2 cellular contexts compared by ENCODE assay signal in the genomic region with DNA sequence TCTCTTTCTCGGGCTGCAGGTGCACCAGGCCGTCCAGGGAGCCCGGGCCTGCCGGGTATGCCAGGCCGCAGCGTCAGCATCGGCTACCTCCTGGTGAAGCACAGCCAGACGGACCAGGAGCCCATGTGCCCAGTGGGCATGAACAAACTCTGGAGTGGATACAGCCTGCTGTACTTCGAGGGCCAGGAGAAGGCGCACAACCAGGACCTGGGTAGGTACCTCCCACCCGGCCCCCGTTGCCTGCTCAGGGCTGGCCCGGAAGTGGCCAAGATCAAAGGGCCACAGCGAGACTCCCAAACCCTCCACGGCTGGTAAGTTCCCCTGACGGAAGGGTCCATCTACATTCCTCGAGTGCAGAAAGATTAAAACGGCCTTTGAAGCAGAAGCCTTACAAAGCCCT.
TF ChIP-seq lines count a peak whose summit lies in the region.

No MANE protein-coding gene starts in this region.

TF ChIP-seq in HCT116, 20 proteins besides CTCF, POLR2A, EP300 and RAD21:
- TF ChIP-seq, protein P1, sequence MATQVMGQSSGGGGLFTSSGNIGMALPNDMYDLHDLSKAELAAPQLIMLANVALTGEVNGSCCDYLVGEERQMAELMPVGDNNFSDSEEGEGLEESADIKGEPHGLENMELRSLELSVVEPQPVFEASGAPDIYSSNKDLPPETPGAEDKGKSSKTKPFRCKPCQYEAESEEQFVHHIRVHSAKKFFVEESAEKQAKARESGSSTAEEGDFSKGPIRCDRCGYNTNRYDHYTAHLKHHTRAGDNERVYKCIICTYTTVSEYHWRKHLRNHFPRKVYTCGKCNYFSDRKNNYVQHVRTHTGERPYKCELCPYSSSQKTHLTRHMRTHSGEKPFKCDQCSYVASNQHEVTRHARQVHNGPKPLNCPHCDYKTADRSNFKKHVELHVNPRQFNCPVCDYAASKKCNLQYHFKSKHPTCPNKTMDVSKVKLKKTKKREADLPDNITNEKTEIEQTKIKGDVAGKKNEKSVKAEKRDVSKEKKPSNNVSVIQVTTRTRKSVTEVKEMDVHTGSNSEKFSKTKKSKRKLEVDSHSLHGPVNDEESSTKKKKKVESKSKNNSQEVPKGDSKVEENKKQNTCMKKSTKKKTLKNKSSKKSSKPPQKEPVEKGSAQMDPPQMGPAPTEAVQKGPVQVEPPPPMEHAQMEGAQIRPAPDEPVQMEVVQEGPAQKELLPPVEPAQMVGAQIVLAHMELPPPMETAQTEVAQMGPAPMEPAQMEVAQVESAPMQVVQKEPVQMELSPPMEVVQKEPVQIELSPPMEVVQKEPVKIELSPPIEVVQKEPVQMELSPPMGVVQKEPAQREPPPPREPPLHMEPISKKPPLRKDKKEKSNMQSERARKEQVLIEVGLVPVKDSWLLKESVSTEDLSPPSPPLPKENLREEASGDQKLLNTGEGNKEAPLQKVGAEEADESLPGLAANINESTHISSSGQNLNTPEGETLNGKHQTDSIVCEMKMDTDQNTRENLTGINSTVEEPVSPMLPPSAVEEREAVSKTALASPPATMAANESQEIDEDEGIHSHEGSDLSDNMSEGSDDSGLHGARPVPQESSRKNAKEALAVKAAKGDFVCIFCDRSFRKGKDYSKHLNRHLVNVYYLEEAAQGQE (IDR thresholded peaks at IDR 0.05; ENCODE audit: low read depth): no peak
- TF ChIP-seq, protein P2, sequence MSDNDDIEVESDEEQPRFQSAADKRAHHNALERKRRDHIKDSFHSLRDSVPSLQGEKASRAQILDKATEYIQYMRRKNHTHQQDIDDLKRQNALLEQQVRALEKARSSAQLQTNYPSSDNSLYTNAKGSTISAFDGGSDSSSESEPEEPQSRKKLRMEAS (IDR thresholded peaks at IDR 0.05): no peak
- TF ChIP-seq ZFX (IDR thresholded peaks at IDR 0.05) (no peak), JUND (IDR thresholded peaks at IDR 0.05) (no peak), ZNF274 (IDR thresholded peaks at IDR 0.05; ENCODE audit: low read depth, low read length) (no peak)
- TF ChIP-seq, protein P3, sequence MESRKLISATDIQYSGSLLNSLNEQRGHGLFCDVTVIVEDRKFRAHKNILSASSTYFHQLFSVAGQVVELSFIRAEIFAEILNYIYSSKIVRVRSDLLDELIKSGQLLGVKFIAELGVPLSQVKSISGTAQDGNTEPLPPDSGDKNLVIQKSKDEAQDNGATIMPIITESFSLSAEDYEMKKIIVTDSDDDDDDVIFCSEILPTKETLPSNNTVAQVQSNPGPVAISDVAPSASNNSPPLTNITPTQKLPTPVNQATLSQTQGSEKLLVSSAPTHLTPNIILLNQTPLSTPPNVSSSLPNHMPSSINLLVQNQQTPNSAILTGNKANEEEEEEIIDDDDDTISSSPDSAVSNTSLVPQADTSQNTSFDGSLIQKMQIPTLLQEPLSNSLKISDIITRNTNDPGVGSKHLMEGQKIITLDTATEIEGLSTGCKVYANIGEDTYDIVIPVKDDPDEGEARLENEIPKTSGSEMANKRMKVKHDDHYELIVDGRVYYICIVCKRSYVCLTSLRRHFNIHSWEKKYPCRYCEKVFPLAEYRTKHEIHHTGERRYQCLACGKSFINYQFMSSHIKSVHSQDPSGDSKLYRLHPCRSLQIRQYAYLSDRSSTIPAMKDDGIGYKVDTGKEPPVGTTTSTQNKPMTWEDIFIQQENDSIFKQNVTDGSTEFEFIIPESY (IDR thresholded peaks at IDR 0.05; ENCODE audit: extremely low read depth, insufficient replicate concordance, low read length): no peak
- TF ChIP-seq, protein P4, sequence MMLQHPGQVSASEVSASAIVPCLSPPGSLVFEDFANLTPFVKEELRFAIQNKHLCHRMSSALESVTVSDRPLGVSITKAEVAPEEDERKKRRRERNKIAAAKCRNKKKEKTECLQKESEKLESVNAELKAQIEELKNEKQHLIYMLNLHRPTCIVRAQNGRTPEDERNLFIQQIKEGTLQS (IDR thresholded peaks at IDR 0.05): no peak

TF ChIP-seq in K562, 482 proteins besides CTCF, POLR2A, EP300 and RAD21:
- TF ChIP-seq RBM25 (IDR thresholded peaks at IDR 0.05; ENCODE audit: low read depth, low read length, severe bottlenecking) (peak; percentile 9), RBFOX2 (IDR thresholded peaks at IDR 0.05; ENCODE audit: low read depth, low read length) (0 out of 2 replicates have a peak, but pooled peaks have one; percentile 38), ETV1 (tag; conservative IDR thresholded peaks at IDR 0.05; ENCODE audit: low read depth) (peak; percentile 83), ZBTB7A (IDR thresholded peaks at IDR 0.05; ENCODE audit: borderline replicate concordance, control insufficient read depth, low read depth, low read length) (no peak), ZNF121 (CRISPR knock-in tag; conservative IDR thresholded peaks at IDR 0.05) (peak; percentile 74), KDM1A (IDR thresholded peaks at IDR 0.05) (no peak), PHF8 (IDR thresholded peaks at IDR 0.05; ENCODE audit: borderline replicate concordance, low read length) (peak; percentile 17; the same call in 1 of the 2 replicates), FOXM1 (IDR thresholded peaks at IDR 0.05; ENCODE audit: low read depth) (no peak), FOXM1 (CRISPR knock-in tag; IDR thresholded peaks at IDR 0.05; ENCODE audit: low read depth) (0 out of 2 replicates have a peak, but pooled peaks have one; percentile 38), GABPB1 (CRISPR knock-in tag; IDR thresholded peaks at IDR 0.05) (peak; percentile 46; the same call in 1 of the 2 replicates), MCM5 (IDR thresholded peaks at IDR 0.05; ENCODE audit: low read depth) (no peak), GABPA (tag; conservative IDR thresholded peaks at IDR 0.05; ENCODE audit: low read depth) (peak; percentile 52), E2F3 (CRISPR knock-in tag; IDR thresholded peaks at IDR 0.05) (no peak), TCF7 (IDR thresholded peaks at IDR 0.05; ENCODE audit: borderline replicate concordance) (peak; percentile 94), ZNF239 (CRISPR knock-in tag; IDR thresholded peaks at IDR 0.05) (no peak), CREM (IDR thresholded peaks at IDR 0.05; ENCODE audit: low read depth) (no peak), ZNF134 (CRISPR knock-in tag; conservative IDR thresholded peaks at IDR 0.05) (peak; percentile 100), ETV5 (CRISPR knock-in tag; IDR thresholded peaks at IDR 0.05; ENCODE audit: low read depth) (peak; percentile 94), LEF1 (IDR thresholded peaks at IDR 0.05) (peak; percentile 95), ZFX (CRISPR knock-in tag; IDR thresholded peaks at IDR 0.05) (peak; percentile 7), CHD1 (IDR thresholded peaks at IDR 0.05; ENCODE audit: low read length) (peak; percentile 6)
- TF ChIP-seq, protein P5, sequence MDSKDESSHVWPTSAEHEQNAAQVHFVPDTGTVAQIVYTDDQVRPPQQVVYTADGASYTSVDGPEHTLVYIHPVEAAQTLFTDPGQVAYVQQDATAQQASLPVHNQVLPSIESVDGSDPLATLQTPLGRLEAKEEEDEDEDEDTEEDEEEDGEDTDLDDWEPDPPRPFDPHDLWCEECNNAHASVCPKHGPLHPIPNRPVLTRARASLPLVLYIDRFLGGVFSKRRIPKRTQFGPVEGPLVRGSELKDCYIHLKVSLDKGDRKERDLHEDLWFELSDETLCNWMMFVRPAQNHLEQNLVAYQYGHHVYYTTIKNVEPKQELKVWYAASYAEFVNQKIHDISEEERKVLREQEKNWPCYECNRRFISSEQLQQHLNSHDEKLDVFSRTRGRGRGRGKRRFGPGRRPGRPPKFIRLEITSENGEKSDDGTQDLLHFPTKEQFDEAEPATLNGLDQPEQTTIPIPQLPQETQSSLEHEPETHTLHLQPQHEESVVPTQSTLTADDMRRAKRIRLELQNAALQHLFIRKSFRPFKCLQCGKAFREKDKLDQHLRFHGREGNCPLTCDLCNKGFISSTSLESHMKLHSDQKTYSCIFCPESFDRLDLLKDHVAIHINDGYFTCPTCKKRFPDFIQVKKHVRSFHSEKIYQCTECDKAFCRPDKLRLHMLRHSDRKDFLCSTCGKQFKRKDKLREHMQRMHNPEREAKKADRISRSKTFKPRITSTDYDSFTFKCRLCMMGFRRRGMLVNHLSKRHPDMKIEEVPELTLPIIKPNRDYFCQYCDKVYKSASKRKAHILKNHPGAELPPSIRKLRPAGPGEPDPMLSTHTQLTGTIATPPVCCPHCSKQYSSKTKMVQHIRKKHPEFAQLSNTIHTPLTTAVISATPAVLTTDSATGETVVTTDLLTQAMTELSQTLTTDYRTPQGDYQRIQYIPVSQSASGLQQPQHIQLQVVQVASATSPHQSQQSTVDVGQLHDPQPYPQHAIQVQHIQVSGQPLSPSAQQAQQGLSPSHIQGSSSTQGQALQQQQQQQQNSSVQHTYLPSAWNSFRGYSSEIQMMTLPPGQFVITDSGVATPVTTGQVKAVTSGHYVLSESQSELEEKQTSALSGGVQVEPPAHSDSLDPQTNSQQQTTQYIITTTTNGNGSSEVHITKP (IDR thresholded peaks at IDR 0.05; ENCODE audit: partially characterized antibody): peak; percentile 35
- TF ChIP-seq, protein P6, sequence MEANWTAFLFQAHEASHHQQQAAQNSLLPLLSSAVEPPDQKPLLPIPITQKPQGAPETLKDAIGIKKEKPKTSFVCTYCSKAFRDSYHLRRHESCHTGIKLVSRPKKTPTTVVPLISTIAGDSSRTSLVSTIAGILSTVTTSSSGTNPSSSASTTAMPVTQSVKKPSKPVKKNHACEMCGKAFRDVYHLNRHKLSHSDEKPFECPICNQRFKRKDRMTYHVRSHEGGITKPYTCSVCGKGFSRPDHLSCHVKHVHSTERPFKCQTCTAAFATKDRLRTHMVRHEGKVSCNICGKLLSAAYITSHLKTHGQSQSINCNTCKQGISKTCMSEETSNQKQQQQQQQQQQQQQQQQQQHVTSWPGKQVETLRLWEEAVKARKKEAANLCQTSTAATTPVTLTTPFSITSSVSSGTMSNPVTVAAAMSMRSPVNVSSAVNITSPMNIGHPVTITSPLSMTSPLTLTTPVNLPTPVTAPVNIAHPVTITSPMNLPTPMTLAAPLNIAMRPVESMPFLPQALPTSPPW (CRISPR knock-in tag; IDR thresholded peaks at IDR 0.05): 0 out of 2 replicates have a peak, but pooled peaks have one; percentile 4
- TF ChIP-seq, protein P7, sequence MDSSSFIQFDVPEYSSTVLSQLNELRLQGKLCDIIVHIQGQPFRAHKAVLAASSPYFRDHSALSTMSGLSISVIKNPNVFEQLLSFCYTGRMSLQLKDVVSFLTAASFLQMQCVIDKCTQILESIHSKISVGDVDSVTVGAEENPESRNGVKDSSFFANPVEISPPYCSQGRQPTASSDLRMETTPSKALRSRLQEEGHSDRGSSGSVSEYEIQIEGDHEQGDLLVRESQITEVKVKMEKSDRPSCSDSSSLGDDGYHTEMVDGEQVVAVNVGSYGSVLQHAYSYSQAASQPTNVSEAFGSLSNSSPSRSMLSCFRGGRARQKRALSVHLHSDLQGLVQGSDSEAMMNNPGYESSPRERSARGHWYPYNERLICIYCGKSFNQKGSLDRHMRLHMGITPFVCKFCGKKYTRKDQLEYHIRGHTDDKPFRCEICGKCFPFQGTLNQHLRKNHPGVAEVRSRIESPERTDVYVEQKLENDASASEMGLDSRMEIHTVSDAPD (CRISPR knock-in tag; IDR thresholded peaks at IDR 0.05): no peak
